ENCODE assay signal across 8 cellular contexts in genomic region chr1:31181515-31182343, GRCh38. TPM values are rescaled to one million over a fixed set of nuclear protein-coding genes. Genes with fewer than 3 reads are reported as not detected.
DNase-seq lines count a peak whose midpoint lies in the region; ATAC-seq, FAIRE-seq and TF ChIP-seq lines count a peak whose summit lies in the region.

No MANE protein-coding gene starts in this region.

- TF ChIP-seq POLR2A in endothelial cell of umbilical vein (IDR thresholded peaks at IDR 0.05; ENCODE audit: low read depth, low read length), result no peak

- H3K4me2 ChIP-seq in Loucy (ENCODE audit: low read depth, low read length, poor library complexity, severe bottlenecking) (peak overlapping the region; percentile 80), endothelial cell of umbilical vein (ENCODE audit: insufficient read depth, low read length) (no peak overlapping the region)

- FAIRE-seq in endothelial cell of umbilical vein (lab: Jason Lieb, UNC), result peak; percentile 54

- H3K9me3 ChIP-seq in Loucy (ENCODE audit: insufficient read depth, low read depth, low read length), result no peaks in the 10 kb centered on the region
- no peaks in the 10 kb centered on the region for H3K9me3 ChIP-seq in endothelial cell of umbilical vein (replicated peaks; ENCODE audit: control insufficient read depth, insufficient read depth, low read length)
- no peaks in the 10 kb centered on the region for H3K9me3 ChIP-seq in mesodermal cell (ENCODE audit: control insufficient read depth, low read length)

- CTCF ChIA-PET in endothelial cell of umbilical vein (lab: Charles Lee), result interaction anchor here (0.8 to 5.9 kb wide), 19 partner anchors 9 to 367 kb away, joined by 3 to 121 read pairs (median 4); no protein-coding TSS in a partner anchor

- H3K9ac ChIP-seq in Loucy (ENCODE audit: low read depth, low read length, poor library complexity, severe bottlenecking) (no peak overlapping the region), endothelial cell of umbilical vein (replicated peaks; ENCODE audit: extremely low read depth, insufficient read depth, low read length) (no peak overlapping the region)

- H4K20me1 ChIP-seq in Loucy (ENCODE audit: insufficient read depth, low read length, poor library complexity, severe bottlenecking) (no peaks in the 10 kb centered on the region), endothelial cell of umbilical vein (replicated peaks; ENCODE audit: control insufficient read depth, extremely low read depth, insufficient read depth, low read length) (no peaks in the 10 kb centered on the region)

- peak; percentile 44 for DNase-seq in EL
- DNase-seq in activated CD4-positive, alpha-beta T cell treated with anti-CD3 and anti-CD28 coated beads for 48 hours, result peak; percentile 74
- DNase-seq in endothelial cell of umbilical vein (ENCODE audit: low read depth, low spot score), result peak; percentile 42
- DNase-seq in stimulated activated naive CD8-positive, alpha-beta T cell treated with anti-CD3 and anti-CD28 coated beads, Interleukin-15, Interleukin-2, amounts not matched to agents 100 U/mL and 50 U/mL, for 24 hours, result peak; percentile 69
- no peak for DNase-seq in NCI-H128 (lab: John Stamatoyannopoulos, UW; ENCODE audit: unreplicated experiment)
- DNase-seq in H4 (ENCODE audit: low spot score), result no peak

- H3K9me1 ChIP-seq in endothelial cell of umbilical vein (replicated peaks; ENCODE audit: control insufficient read depth, extremely low read depth, insufficient read depth, low read length), result no peaks in the 10 kb centered on the region

- dilution Hi-C loops in endothelial cell of umbilical vein (cut with MboI; ENCODE audit: extremely low pct_ligation_motif_present, low sequenced_read_pairs), result no loop called here

- H2AFZ ChIP-seq in Loucy (ENCODE audit: low read length), result no peak overlapping the region; the same call in 1 of the 2 replicates
- H2AFZ ChIP-seq in endothelial cell of umbilical vein (ENCODE audit: low read depth, low read length), result no peak overlapping the region

- peak overlapping the region; percentile 57 for H3K4me3 ChIP-seq in Loucy (ENCODE audit: low read length, poor library complexity, severe bottlenecking)
- H3K4me3 ChIP-seq in endothelial cell of umbilical vein (replicated peaks in 1 of 3; ENCODE audit: insufficient read depth in 1 of 3, low read depth in 1 of 3, low read length in 3 of 3), result no peak overlapping the region
- H3K4me3 ChIP-seq in mesodermal cell (ENCODE audit: extremely low read depth, insufficient read depth, low read length, poor library complexity, severe bottlenecking), result peak overlapping the region; percentile 19

- no peaks in the 10 kb centered on the region for H3F3A ChIP-seq in Loucy (ENCODE audit: low read depth)

- H3K79me2 ChIP-seq in Loucy (ENCODE audit: insufficient read depth, low read length) (no peaks in the 10 kb centered on the region), endothelial cell of umbilical vein (ENCODE audit: control insufficient read depth, insufficient read depth, low read length) (no peaks in the 10 kb centered on the region)

- BruUV-seq in endothelial cell of umbilical vein (replicated peaks; lab: Mats Ljungman, UMichigan), result no TSS peak

- H3K27me3 ChIP-seq in Loucy (ENCODE audit: insufficient read depth, low read length, poor library complexity, severe bottlenecking) (no peaks in the 10 kb centered on the region), endothelial cell of umbilical vein (ENCODE audit: control insufficient read depth in 2 of 2, insufficient read depth in 2 of 2, low read length in 2 of 2) (peaks cover 3% of the 10 kb centered on the region in 2 experiments)

- POLR2A ChIA-PET in endothelial cell of umbilical vein (lab: Charles Lee), result no interaction called here

- intact Hi-C loops in endothelial cell of umbilical vein (cut with micrococcal nuclease), result loop anchor here (2.0 to 10.0 kb wide), 3 partner anchors 91 to 607 kb away; no protein-coding TSS in a partner anchor

- ATAC-seq in stimulated activated naive CD8-positive, alpha-beta T cell treated with anti-CD3 and anti-CD28 coated beads, Interleukin-15, Interleukin-2, amounts not matched to agents 100 U/mL and 50 U/mL, for 24 hours, result peak; percentile 62

- H3K9me2 ChIP-seq in Loucy (replicated peaks; ENCODE audit: low read depth, low read length), result no peaks in the 10 kb centered on the region

- 40 to 58% methylated on average over 43 to 50 of the region's 52 CpGs for WGBS in mesodermal cell (ENCODE audit: insufficient coverage in 2 of 2), 2 experiments

- H3K36me3 ChIP-seq in Loucy (ENCODE audit: insufficient read depth, low read length), result no peaks in the 10 kb centered on the region
- H3K36me3 ChIP-seq in endothelial cell of umbilical vein (ENCODE audit: control insufficient read depth in 2 of 2, extremely low read depth in 1 of 2, insufficient read depth in 2 of 2, low read length in 2 of 2), result no peaks in the 10 kb centered on the region
- H3K36me3 ChIP-seq in mesodermal cell (ENCODE audit: control insufficient read depth, insufficient read depth, low read length), result no peaks in the 10 kb centered on the region

- no peaks in the 10 kb centered on the region for H3K4me1 ChIP-seq in Loucy (ENCODE audit: insufficient read depth, low read length, poor library complexity, severe bottlenecking)
- no peaks in the 10 kb centered on the region for H3K4me1 ChIP-seq in endothelial cell of umbilical vein (ENCODE audit: control insufficient read depth, extremely low read depth, insufficient read depth, low read length)
- H3K4me1 ChIP-seq in mesodermal cell (ENCODE audit: control insufficient read depth, insufficient read depth, low read length, poor library complexity, severe bottlenecking), result no peaks in the 10 kb centered on the region

- H3K27ac ChIP-seq in endothelial cell of umbilical vein (ENCODE audit: insufficient read depth, low read depth, low read length) (no peak overlapping the region), mesodermal cell (ENCODE audit: low read depth, low read length, severe bottlenecking) (no peak overlapping the region)

- TF ChIP-seq CTCF in Loucy (conservative IDR thresholded peaks at IDR 0.05; ENCODE audit: low read length) (peak; percentile 67), endothelial cell of umbilical vein (IDR thresholded peaks at IDR 0.05; ENCODE audit: extremely low read depth in 1 of 2, insufficient read depth in 1 of 2, low read depth in 1 of 2, low read length in 2 of 2) (peak; percentile 79 to 87)

TF ChIP-seq in endothelial cell of umbilical vein, 7 proteins besides CTCF, POLR2A, EP300 and RAD21:
- no peak for TF ChIP-seq FOS (IDR thresholded peaks at IDR 0.05; ENCODE audit: borderline replicate concordance, insufficient read depth, low read length)
- no peak for TF ChIP-seq EZH2 (IDR thresholded peaks at IDR 0.05; ENCODE audit: borderline replicate concordance, low read depth, low read length, severe bottlenecking)
- no peak for TF ChIP-seq POLR2AphosphoS5 (IDR thresholded peaks at IDR 0.05; ENCODE audit: insufficient read depth, low read depth, low read length)
- TF ChIP-seq JUN (IDR thresholded peaks at IDR 0.05; ENCODE audit: borderline replicate concordance, insufficient read depth, insufficient read length, low read depth), result no peak
- TF ChIP-seq MYC (IDR thresholded peaks at IDR 0.05; ENCODE audit: low read depth, low read length), result no peak
- TF ChIP-seq GATA2 (IDR thresholded peaks at IDR 0.05; ENCODE audit: insufficient read depth, insufficient read length, low read depth, low read length), result no peak
- TF ChIP-seq, protein P1, sequence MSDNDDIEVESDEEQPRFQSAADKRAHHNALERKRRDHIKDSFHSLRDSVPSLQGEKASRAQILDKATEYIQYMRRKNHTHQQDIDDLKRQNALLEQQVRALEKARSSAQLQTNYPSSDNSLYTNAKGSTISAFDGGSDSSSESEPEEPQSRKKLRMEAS (IDR thresholded peaks at IDR 0.05; ENCODE audit: insufficient read depth, insufficient read length), result no peak

RNA-seq across cellular contexts. Expression of gene NKAIN1, which starts 58.0 kb away (rescaled TPM):
- total RNA-seq in endothelial cell of umbilical vein, result 0.23 and 0.40 TPM in 2 replicates
- polyA plus RNA-seq in endothelial cell of umbilical vein, result 0.29 and 0.60 TPM in 2 replicates
- 0.14 and 0.21 TPM in 2 replicates for polyA plus RNA-seq in endothelial cell of umbilical vein (2011; cell fraction: cytosol; rRNA removed)
- not detected in 2 replicates for polyA plus RNA-seq in endothelial cell of umbilical vein (2011; cell fraction: nucleus; rRNA removed)
- 0.16 and 0.27 TPM in 2 replicates for polyA plus RNA-seq in endothelial cell of umbilical vein (2012)
- 0.12 and 0.28 TPM in 2 replicates for polyA minus RNA-seq in endothelial cell of umbilical vein
- not detected for polyA minus RNA-seq in endothelial cell of umbilical vein (2011; cell fraction: cytosol; rRNA and poly(A)+ RNA removed)
- polyA minus RNA-seq in endothelial cell of umbilical vein (2011; cell fraction: nucleus; rRNA and poly(A)+ RNA removed), result not detected in 2 replicates
- polyA plus RNA-seq in mesodermal cell (2013, experiment 1 of 2), result 6.1 TPM
- 4.7 TPM for polyA plus RNA-seq in mesodermal cell (2013, experiment 2 of 2)
- 0.68 and 0.76 TPM in 2 replicates for total RNA-seq in H4 (2014; rRNA removed; shearing (Covaris generic))

Comparison
In these comparisons a context has a peak if more than half of its experiments do, and no peak if none do; other contexts are left out.
1. DNase-seq: peak in EL (single experiment), activated CD4-positive, alpha-beta T cell treated with anti-CD3 and anti-CD28 coated beads for 48 hours (single experiment), endothelial cell of umbilical vein (single experiment) and stimulated activated naive CD8-positive, alpha-beta T cell treated with anti-CD3 and anti-CD28 coated beads, Interleukin-15, Interleukin-2, amounts not matched to agents 100 U/mL and 50 U/mL, for 24 hours (single experiment); none in NCI-H128 (single experiment) and H4 (single experiment).
2. H3K4me3 ChIP-seq: peak in Loucy (single experiment) and mesodermal cell (single experiment); none in endothelial cell of umbilical vein (0 of 3).